In the genomic region with DNA sequence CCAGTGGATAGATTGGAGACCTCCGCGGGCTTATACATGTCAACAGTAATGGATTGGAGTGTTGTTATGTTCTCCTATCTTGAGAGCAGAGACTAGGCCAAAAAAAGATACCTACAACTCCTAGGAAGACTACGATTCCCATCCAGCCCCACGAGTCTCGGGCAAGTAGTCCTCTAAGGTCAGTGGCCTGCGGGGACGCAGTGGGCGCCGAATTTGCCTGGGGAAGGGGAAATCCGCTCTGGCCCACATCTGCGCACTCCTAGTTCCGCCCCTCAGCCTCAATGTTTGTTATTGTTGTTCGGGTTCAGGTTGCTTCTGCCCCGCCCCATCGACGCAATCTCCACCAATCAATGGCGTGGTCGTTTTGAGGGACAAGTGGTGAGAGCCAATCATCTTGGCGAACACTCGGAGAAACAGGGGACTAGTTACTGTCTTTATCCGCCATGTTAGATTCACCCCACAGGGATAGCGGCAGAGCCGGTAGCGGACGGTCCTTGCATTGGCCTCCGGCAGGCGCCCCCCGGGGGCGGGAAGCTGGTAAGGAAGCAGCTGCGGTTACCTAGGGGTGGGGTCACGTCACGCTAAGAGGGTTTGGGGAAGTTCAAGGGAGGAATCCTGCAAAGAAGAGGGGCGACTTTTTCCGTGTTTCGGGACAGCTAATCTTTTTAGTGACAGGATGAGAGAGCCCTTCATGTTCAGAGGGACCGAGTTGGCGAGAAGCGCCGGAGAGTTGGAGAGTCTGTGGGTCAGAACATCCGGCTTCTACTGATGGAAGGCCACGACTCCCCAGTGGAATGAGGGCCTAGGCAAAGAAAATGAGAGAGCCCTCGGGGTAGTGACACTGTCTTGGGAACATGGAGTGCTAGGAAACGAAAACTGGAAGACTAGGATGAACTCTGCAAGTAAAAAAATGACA, we compare ENCODE assay signal across 8 cellular contexts. TPM values are rescaled to one million over a fixed set of nuclear protein-coding genes. Genes with fewer than 3 reads are reported as not detected.
A peak's percentile ranks its signal among the peaks of the same experiment; 100 is the strongest.
DNase-seq lines count a peak whose midpoint lies in the region; ATAC-seq and TF ChIP-seq lines count a peak whose summit lies in the region.

A gene with protein sequence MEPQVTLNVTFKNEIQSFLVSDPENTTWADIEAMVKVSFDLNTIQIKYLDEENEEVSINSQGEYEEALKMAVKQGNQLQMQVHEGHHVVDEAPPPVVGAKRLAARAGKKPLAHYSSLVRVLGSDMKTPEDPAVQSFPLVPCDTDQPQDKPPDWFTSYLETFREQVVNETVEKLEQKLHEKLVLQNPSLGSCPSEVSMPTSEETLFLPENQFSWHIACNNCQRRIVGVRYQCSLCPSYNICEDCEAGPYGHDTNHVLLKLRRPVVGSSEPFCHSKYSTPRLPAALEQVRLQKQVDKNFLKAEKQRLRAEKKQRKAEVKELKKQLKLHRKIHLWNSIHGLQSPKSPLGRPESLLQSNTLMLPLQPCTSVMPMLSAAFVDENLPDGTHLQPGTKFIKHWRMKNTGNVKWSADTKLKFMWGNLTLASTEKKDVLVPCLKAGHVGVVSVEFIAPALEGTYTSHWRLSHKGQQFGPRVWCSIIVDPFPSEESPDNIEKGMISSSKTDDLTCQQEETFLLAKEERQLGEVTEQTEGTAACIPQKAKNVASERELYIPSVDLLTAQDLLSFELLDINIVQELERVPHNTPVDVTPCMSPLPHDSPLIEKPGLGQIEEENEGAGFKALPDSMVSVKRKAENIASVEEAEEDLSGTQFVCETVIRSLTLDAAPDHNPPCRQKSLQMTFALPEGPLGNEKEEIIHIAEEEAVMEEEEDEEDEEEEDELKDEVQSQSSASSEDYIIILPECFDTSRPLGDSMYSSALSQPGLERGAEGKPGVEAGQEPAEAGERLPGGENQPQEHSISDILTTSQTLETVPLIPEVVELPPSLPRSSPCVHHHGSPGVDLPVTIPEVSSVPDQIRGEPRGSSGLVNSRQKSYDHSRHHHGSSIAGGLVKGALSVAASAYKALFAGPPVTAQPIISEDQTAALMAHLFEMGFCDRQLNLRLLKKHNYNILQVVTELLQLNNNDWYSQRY (plus strand): TSS at position 449 of the 916 bp plus-strand sequence. CDS start 4,586 bp downstream, outside the sequence.

- ATAC-seq in CD4-positive, CD25-positive, alpha-beta regulatory T cell (ENCODE audit: low read depth in 2 of 2), result peak; percentile 82 to 84
- ATAC-seq in GM19395 (IDR thresholded peaks at IDR 0.05; ENCODE audit: unreplicated experiment) (peak; percentile 76), HG03558 (IDR thresholded peaks at IDR 0.05; ENCODE audit: extremely low read depth, unreplicated experiment) (peak; percentile 38), left lung (peak; percentile 88)

- peaks cover 3% of the 10 kb centered on the region for H3K36me3 ChIP-seq in CD4-positive, CD25-positive, alpha-beta regulatory T cell (ENCODE audit: control insufficient read depth, insufficient read depth, low read length)
- peaks cover 0 to 4% of the 10 kb centered on the region in 2 donors for H3K36me3 ChIP-seq in left lung

- DNase-seq in CD4-positive, CD25-positive, alpha-beta regulatory T cell, result peak; percentile 92 to 99 (median 98)
- DNase-seq in NCI-H748 (lab: John Stamatoyannopoulos, UW; ENCODE audit: unreplicated experiment) (peak; percentile 99), dermis microvascular lymphatic vessel endothelial cell (ENCODE audit: low read depth in 2 of 2) (peak; percentile 98 to 99), left lung (peak; percentile 91 to 95)
- DNase-seq in activated CD4-positive, alpha-beta T cell treated with anti-CD3 and anti-CD28 coated beads, Interleukin-2, amount 50 U/mL, for 1 hour, result peak; percentile 92
- DNase-seq in stimulated activated CD4-positive, alpha-beta T cell treated with anti-CD3 and anti-CD28 coated beads, Interleukin-2, amount 100 ng/mL, for 48 hours, result peak; percentile 91 to 92

- H3K27me3 Mint-ChIP-seq in CD4-positive, CD25-positive, alpha-beta regulatory T cell, result no peaks in the 10 kb centered on the region

- H3K4me3 ChIP-seq in CD4-positive, CD25-positive, alpha-beta regulatory T cell (ENCODE audit: low read depth, low read length), result peak within 1 kb of the TSS; percentile 100
- peak within 1 kb of the TSS; percentile 63 to 80 for H3K4me3 ChIP-seq in left lung

- peaks cover 11 to 49% (median 26%) of the 10 kb centered on the region in 4 donors for H3K4me1 Mint-ChIP-seq in CD4-positive, CD25-positive, alpha-beta regulatory T cell

- no peaks in the 10 kb centered on the region for H3K9me3 Mint-ChIP-seq in CD4-positive, CD25-positive, alpha-beta regulatory T cell

- H3K36me3 Mint-ChIP-seq in CD4-positive, CD25-positive, alpha-beta regulatory T cell, result peaks cover 9% of the 10 kb centered on the region

- intact Hi-C loops in left lung (cut with DNase I), result no loop called here

- H3K9me3 ChIP-seq in CD4-positive, CD25-positive, alpha-beta regulatory T cell (ENCODE audit: control insufficient read depth in 2 of 2, low read length in 2 of 2), result no peaks in the 10 kb centered on the region
- no peaks in the 10 kb centered on the region for H3K9me3 ChIP-seq in left lung

- TF ChIP-seq CTCF in left lung (IDR thresholded peaks at IDR 0.05), result peak in 1 of 2 donors; percentile 17

- H3K27ac Mint-ChIP-seq in CD4-positive, CD25-positive, alpha-beta regulatory T cell, result no peak within 1 kb of the TSS

- no peak within 1 kb of the TSS for H3K4me3 Mint-ChIP-seq in CD4-positive, CD25-positive, alpha-beta regulatory T cell

- H3K27ac ChIP-seq in CD4-positive, CD25-positive, alpha-beta regulatory T cell (ENCODE audit: insufficient read depth, low read length, poor library complexity, severe bottlenecking), result peak within 1 kb of the TSS; percentile 100
- H3K27ac ChIP-seq in left lung, result peak within 1 kb of the TSS; percentile 97 to 99

- no peaks in the 10 kb centered on the region for H3K27me3 ChIP-seq in CD4-positive, CD25-positive, alpha-beta regulatory T cell (ENCODE audit: control insufficient read depth, insufficient read depth, low read length)
- no peaks in the 10 kb centered on the region for H3K27me3 ChIP-seq in left lung

- peaks cover 52% of the 10 kb centered on the region for H3K4me1 ChIP-seq in CD4-positive, CD25-positive, alpha-beta regulatory T cell (ENCODE audit: control insufficient read depth, insufficient read depth, low read length, poor library complexity, severe bottlenecking)
- peaks cover 17 to 63% of the 10 kb centered on the region in 2 donors for H3K4me1 ChIP-seq in left lung

RNA-seq across cellular contexts. Expression of the gene that starts here (rescaled TPM):
- 65.0 TPM for total RNA-seq in CD4-positive, CD25-positive, alpha-beta regulatory T cell
- 100 to 1,000 TPM in 2 of 4 donors, 10 to 100 TPM in 2; 93.6 to 104 (median 97.3) TPM for polyA plus RNA-seq in CD4-positive, CD25-positive, alpha-beta regulatory T cell
- total RNA-seq in dermis microvascular lymphatic vessel endothelial cell, result 72.5 and 93.4 TPM in 2 replicates
- 10 to 100 TPM; 62.4 to 78.2 TPM for total RNA-seq in left lung

Comparison
In these comparisons a context has a peak if more than half of its experiments do, and no peak if none do; other contexts are left out.
1. Peak in every context shown above with its lines: DNase-seq, ATAC-seq, H3K4me3 ChIP-seq and H3K27ac ChIP-seq.
2. ATAC-seq: peak in every context shown above with its lines; median percentile 88 in left lung; 83 in CD4-positive, CD25-positive, alpha-beta regulatory T cell; 76 in GM19395; 38 in HG03558.